Comparison of ENCODE assay signal across 8 cellular contexts in the genomic region with DNA sequence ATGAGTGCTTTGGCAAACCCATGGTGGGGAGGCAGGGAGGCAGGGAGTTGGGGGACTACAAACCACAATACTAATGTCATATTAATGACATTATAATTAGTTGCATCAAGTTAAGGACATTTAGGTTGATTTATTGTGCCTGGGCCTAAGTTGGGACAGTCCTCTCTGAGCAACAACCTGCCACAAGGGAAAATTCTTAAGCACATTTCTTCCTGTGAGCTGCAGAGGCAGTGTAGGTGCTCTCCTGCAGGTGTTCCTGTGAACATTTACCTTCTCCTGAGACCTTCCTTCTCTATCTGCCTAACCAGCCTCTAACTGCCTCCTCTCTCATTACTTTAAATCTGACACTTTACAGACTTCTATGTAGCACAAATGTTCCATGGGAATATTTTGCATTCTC.
"Had no signal": no experiment of that assay in that cellular context is flagged by ENCODE, and none has a peak within 500 bp of the region (broad histone marks: within the 10 kb centered on the region; RNA-seq: fewer than 3 reads in every experiment).

No MANE protein-coding gene starts in this region.

- H3K9ac ChIP-seq: GM23248, KMS-11 had no signal

- H3K4me1 Mint-ChIP-seq: IgD-negative memory B cell had no signal

- H3K4me3 ChIP-seq: GM23248 had no signal

- ATAC-seq: HepG2 had no signal

- H3K4me3 Mint-ChIP-seq: H9, IgD-negative memory B cell had no signal

- H3K4me2 ChIP-seq: KMS-11 had no signal

- H3K27ac ChIP-seq: GM23248, HL-60, KMS-11 had no signal

- H2AFZ ChIP-seq: GM23248 had no signal

- H3K36me3 Mint-ChIP-seq: IgD-negative memory B cell had no signal

- H3K9me3 Mint-ChIP-seq: H9 had no signal

- DNase-seq: GM23248, H9, HCEC 1CT, KBM-7 had no signal

- H3K27me3 Mint-ChIP-seq: IgD-negative memory B cell had no signal
